In genomic region chr1:109910123-109910962, GRCh38 we compare ENCODE assay signal across 8 cellular contexts. TPM values are rescaled to one million over a fixed set of nuclear protein-coding genes. Genes with fewer than 3 reads are reported as not detected.
DNase-seq lines count a peak whose midpoint lies in the region; ATAC-seq and TF ChIP-seq lines count a peak whose summit lies in the region.

CSF1 (plus strand) TSS chr1:109910849; CDS start chr1:109911024, 175 bp downstream.

- H4K12ac ChIP-seq in trophoblast cell (ENCODE audit: low read depth, low read length), result peak within 1 kb of the TSS; percentile 10

- H3K27me3 ChIP-seq in CD8-positive, alpha-beta T cell (ENCODE audit: insufficient read depth, low read length), result no peaks in the 10 kb centered on the region
- H3K27me3 ChIP-seq in heart left ventricle (peaks cover 0 to 9% (median 0%) of the 10 kb centered on the region in 9 donors), trophoblast cell (ENCODE audit: insufficient read depth, low read length) (no peaks in the 10 kb centered on the region), transverse colon (peaks cover 5% of the 10 kb centered on the region)

- POLR2A ChIA-PET in CD8-positive, alpha-beta T cell (lab: Charles Lee), result no interaction called here

- H2BK5ac ChIP-seq in trophoblast cell (ENCODE audit: low read depth, low read length, poor library complexity), result peak within 1 kb of the TSS; percentile 91

- H4K91ac ChIP-seq in trophoblast cell (ENCODE audit: low read depth, low read length), result peak within 1 kb of the TSS; percentile 92

- H2BK12ac ChIP-seq in trophoblast cell (ENCODE audit: low read length), result peak within 1 kb of the TSS; percentile 92

- no peaks in the 10 kb centered on the region for H3K36me3 Mint-ChIP-seq in CD8-positive, alpha-beta T cell

- peak in 1 of 2 donors; percentile 57 for TF ChIP-seq POLR2A in heart left ventricle (IDR thresholded peaks at IDR 0.05)
- peak; percentile 66 for TF ChIP-seq POLR2A in transverse colon (IDR thresholded peaks at IDR 0.05)

- TF ChIP-seq CTCF in CD8-positive, alpha-beta T cell (IDR thresholded peaks at IDR 0.05), result no peak
- TF ChIP-seq CTCF in heart left ventricle (IDR thresholded peaks at IDR 0.05), result peak in 1 of 12 donors; percentile 21
- no peak for TF ChIP-seq CTCF in transverse colon (IDR thresholded peaks at IDR 0.05)

- H3K79me2 ChIP-seq in trophoblast cell (ENCODE audit: control insufficient read depth, insufficient read depth, low read length, poor library complexity), result peaks cover 20% of the 10 kb centered on the region

- no peak within 1 kb of the TSS for H3K23ac ChIP-seq in trophoblast cell (ENCODE audit: low read length)

- H3K18ac ChIP-seq in trophoblast cell (ENCODE audit: low read length), result peak within 1 kb of the TSS; percentile 87

- in situ Hi-C loops in transverse colon (cut with MboI; ENCODE audit: low pct_ligation_motif_present in 1 of 4, low pct_unique_long_range_greater_than_20kb in 1 of 4, low sequenced_read_pairs in 3 of 4), result loop anchor here in 1 of 4 donors (25.0 kb wide), 1 partner anchor 123 kb away; no protein-coding TSS in a partner anchor

- peak within 1 kb of the TSS; percentile 83 for H3K27ac Mint-ChIP-seq in CD8-positive, alpha-beta T cell

- H3K14ac ChIP-seq in trophoblast cell (ENCODE audit: low read length), result peak within 1 kb of the TSS; percentile 91

- 1 to 2% (median 1%) methylated on average over 41 to 45 of the region's 45 CpGs for whole genome bisulfite sequencing in heart left ventricle, 4 donors
- whole genome bisulfite sequencing in trophoblast cell (ENCODE audit: extremely low coverage, insufficient coverage, insufficient read length), result no CpG with 5 or more reads among the region's 45 CpGs
- WGBS in transverse colon (ENCODE audit: low coverage in 1 of 2), 2 donors, result 1% methylated on average over 39 of the region's 45 CpGs; no CpG with 5 or more reads in 1 of the 2 donors

- H4K8ac ChIP-seq in trophoblast cell (ENCODE audit: low read depth, low read length), result peak within 1 kb of the TSS; percentile 82

- peak; percentile 50 for ATAC-seq in CD8-positive, alpha-beta T cell
- ATAC-seq in HG02642 (IDR thresholded peaks at IDR 0.05; ENCODE audit: poor library complexity, unreplicated experiment) (peak; percentile 29), heart left ventricle (peak; percentile 66 to 84 (median 74))

- H2AFZ ChIP-seq in trophoblast cell (ENCODE audit: insufficient read depth, low read length, poor library complexity), result peak within 1 kb of the TSS; percentile 64

- peaks cover 61% of the 10 kb centered on the region for H3K4me1 Mint-ChIP-seq in CD8-positive, alpha-beta T cell (ENCODE audit: low read depth)

- H3K36me3 ChIP-seq in CD8-positive, alpha-beta T cell (ENCODE audit: insufficient read depth, low read length), result no peaks in the 10 kb centered on the region
- H3K36me3 ChIP-seq in heart left ventricle (peaks cover 0 to 20% (median 3%) of the 10 kb centered on the region in 9 donors), trophoblast cell (ENCODE audit: control insufficient read depth in 1 of 2, insufficient read depth in 2 of 2, low read length in 2 of 2) (peaks cover 7 to 14% of the 10 kb centered on the region in 2 experiments), transverse colon (no peaks in the 10 kb centered on the region)

- TF ChIP-seq EP300 in transverse colon (IDR thresholded peaks at IDR 0.05; ENCODE audit: low read depth), result no peak

- DNase-seq in CD8-positive, alpha-beta T cell, result peak; percentile 24 to 68 (median 52)
- DNase-seq in T-helper 2 cell (peak in 4 of 5 experiments; percentile 15 to 87 (median 45)), amniotic epithelial cell (ENCODE audit: low read depth) (peak; percentile 88), heart left ventricle (peak; percentile 82 to 88 (median 86)), trophoblast cell (peak; percentile 26 to 53), transverse colon (peak; percentile 74), NCI-H345 treated with DMSO at 0.1 percent for 48 hours (lab: John Stamatoyannopoulos, UW; ENCODE audit: unreplicated experiment) (no peak)

- H3K27ac ChIP-seq in CD8-positive, alpha-beta T cell (ENCODE audit: low read depth, low read length), result no peak within 1 kb of the TSS
- peak within 1 kb of the TSS; percentile 59 to 93 (median 88) for H3K27ac ChIP-seq in heart left ventricle
- H3K27ac ChIP-seq in trophoblast cell (ENCODE audit: low read depth, low read length), result peak within 1 kb of the TSS; percentile 63
- peak within 1 kb of the TSS; percentile 77 to 88 (median 82) for H3K27ac ChIP-seq in transverse colon

- H2BK120ac ChIP-seq in trophoblast cell (ENCODE audit: insufficient read depth, low read length, poor library complexity), result peak within 1 kb of the TSS; percentile 93

- intact Hi-C loops in CD8-positive, alpha-beta T cell (cut with DNase I, micrococcal nuclease), result loop anchor here in 1 of 2 experiments (2.0 kb wide), 1 partner anchor 108 kb away; no protein-coding TSS in a partner anchor
- intact Hi-C loops in heart left ventricle (cut with DNase I), result loop anchor here in 8 of 10 donors (1.0 to 10.0 kb wide), 7 partner anchors 15 to 133 kb away; partner anchors contain the start of gene AHCYL1 (in 5 of the 8)
- intact Hi-C loops in transverse colon (cut with DNase I; ENCODE audit: low total_unique reads), result no loop called here

- peak within 1 kb of the TSS; percentile 78 for H3K4ac ChIP-seq in trophoblast cell (ENCODE audit: low read depth, low read length)

- H3K4me3 ChIP-seq in CD8-positive, alpha-beta T cell (ENCODE audit: low read depth, low read length), result peak within 1 kb of the TSS; percentile 53
- H3K4me3 ChIP-seq in heart left ventricle, result peak within 1 kb of the TSS; percentile 71 to 97 (median 88)
- peak within 1 kb of the TSS; percentile 80 for H3K4me3 ChIP-seq in trophoblast cell (ENCODE audit: low read depth, low read length)
- peak within 1 kb of the TSS; percentile 41 to 80 (median 66) for H3K4me3 ChIP-seq in transverse colon

- CTCF ChIA-PET in CD8-positive, alpha-beta T cell (lab: Charles Lee), result interaction anchor here (1.4 kb wide), 1 partner anchor 13 kb away, joined by 3 read pairs; no protein-coding TSS in a partner anchor

- peak within 1 kb of the TSS; percentile 88 for H3K4me3 Mint-ChIP-seq in CD8-positive, alpha-beta T cell

- H3K79me1 ChIP-seq in trophoblast cell (ENCODE audit: low read length), result peaks cover 19% of the 10 kb centered on the region

- H3K4me2 ChIP-seq in trophoblast cell (ENCODE audit: low read length), result peak within 1 kb of the TSS; percentile 66

- no peaks in the 10 kb centered on the region for H3K27me3 Mint-ChIP-seq in CD8-positive, alpha-beta T cell (ENCODE audit: low read depth)

- peak within 1 kb of the TSS; percentile 82 for H3K9ac ChIP-seq in trophoblast cell (ENCODE audit: low read length)

- peaks cover 32% of the 10 kb centered on the region for H3K4me1 ChIP-seq in CD8-positive, alpha-beta T cell (ENCODE audit: insufficient read depth, low read length)
- H3K4me1 ChIP-seq in heart left ventricle (peaks cover 4 to 66% (median 47%) of the 10 kb centered on the region in 12 donors), trophoblast cell (ENCODE audit: control insufficient read depth in 1 of 2, insufficient read depth in 2 of 2, low read length in 2 of 2) (peaks cover 15 to 22% of the 10 kb centered on the region in 2 experiments), transverse colon (peaks cover 0 to 39% (median 25%) of the 10 kb centered on the region in 4 donors)

- no peaks in the 10 kb centered on the region for H3K9me3 ChIP-seq in CD8-positive, alpha-beta T cell (ENCODE audit: low read length)
- H3K9me3 ChIP-seq in heart left ventricle, result no peaks in the 10 kb centered on the region
- peaks cover 2% of the 10 kb centered on the region for H3K9me3 ChIP-seq in trophoblast cell (ENCODE audit: insufficient read depth, low read depth, low read length)
- H3K9me3 ChIP-seq in transverse colon, result no peaks in the 10 kb centered on the region

- H2AK5ac ChIP-seq in trophoblast cell (ENCODE audit: low read length), result peak within 1 kb of the TSS; percentile 11

- H3K9me3 Mint-ChIP-seq in CD8-positive, alpha-beta T cell, result no peaks in the 10 kb centered on the region

RNA-seq across cellular contexts. Expression of gene CSF1, which starts in this region (rescaled TPM):
- total RNA-seq in CD8-positive, alpha-beta T cell, result 1 to 10 TPM; 5.6 to 5.8 TPM
- 10 to 100 TPM in 8 of 9 donors, 1 to 10 TPM in 1; 9.0 to 64.8 (median 14.5) TPM for total RNA-seq in heart left ventricle
- polyA plus RNA-seq in heart left ventricle, result 1 to 10 TPM; 9.1 to 9.9 TPM
- polyA plus RNA-seq in trophoblast cell (2013), result 10.4 and 10.7 TPM in 2 replicates
- 10 to 100 TPM in 3 of 4 donors, 1 to 10 TPM in 1; 9.7 to 63.1 (median 14.4) TPM for total RNA-seq in transverse colon
